1 cellular context compared by ENCODE assay signal in genomic region chr10:5291501-5292195, GRCh38.
TF ChIP-seq lines count a peak whose summit lies in the region.

No MANE protein-coding gene starts in this region.

TF ChIP-seq in K562, 482 proteins besides CTCF, POLR2A, EP300 and RAD21 (continued from another document):
- TF ChIP-seq ZNF717 (CRISPR knock-in tag; IDR thresholded peaks at IDR 0.05) (no peak), PCBP1 (IDR thresholded peaks at IDR 0.05; ENCODE audit: low read depth, low read length, poor library complexity, severe bottlenecking) (no peak), ATF1 (CRISPR knock-in tag; IDR thresholded peaks at IDR 0.05) (no peak), ATF1 (tag; IDR thresholded peaks at IDR 0.05) (peak; percentile 41; the same call in 1 of the 2 replicates), MGA (IDR thresholded peaks at IDR 0.05) (peak; percentile 23; the same call in 1 of the 2 replicates), ZKSCAN8 (CRISPR knock-in tag; IDR thresholded peaks at IDR 0.05) (peak; percentile 54; the same call in 1 of the 2 replicates), JUN (IDR thresholded peaks at IDR 0.05; ENCODE audit: borderline replicate concordance, low read depth, low read length) (peak; percentile 36; the same call in 1 of the 2 replicates), JUN (CRISPR knock-in tag; IDR thresholded peaks at IDR 0.05; ENCODE audit: borderline replicate concordance) (no peak), TCF3 (CRISPR knock-in tag; IDR thresholded peaks at IDR 0.05) (peak; percentile 44), TAF9B (IDR thresholded peaks at IDR 0.05; ENCODE audit: partially characterized antibody) (peak; percentile 21), RHOXF2B (CRISPR knock-in tag; conservative IDR thresholded peaks at IDR 0.05) (no peak), MAFF (IDR thresholded peaks at IDR 0.05; ENCODE audit: low read length) (peak; percentile 71; the same call in 1 of the 2 replicates), CREM (IDR thresholded peaks at IDR 0.05; ENCODE audit: low read depth) (peak; percentile 3; the same call in 1 of the 2 replicates), ZNF766 (CRISPR knock-in tag; conservative IDR thresholded peaks at IDR 0.05) (peak; percentile 25; the same call in 1 of the 2 replicates), ZNF3 (CRISPR knock-in tag; IDR thresholded peaks at IDR 0.05) (0 out of 2 replicates have a peak, but pooled peaks have one; percentile 57), TRIM24 (IDR thresholded peaks at IDR 0.05) (peak; percentile 85 to 87), BHLHE40 (IDR thresholded peaks at IDR 0.05; ENCODE audit: low read length) (peak; percentile 27; the same call in 1 of the 2 replicates), L3MBTL2 (IDR thresholded peaks at IDR 0.05) (peak; percentile 15; the same call in 1 of the 2 replicates), FOXM1 (IDR thresholded peaks at IDR 0.05; ENCODE audit: low read depth) (0 out of 2 replicates have a peak, but pooled peaks have one; percentile 42), FOXM1 (CRISPR knock-in tag; IDR thresholded peaks at IDR 0.05; ENCODE audit: low read depth) (no peak), CBFA2T3 (IDR thresholded peaks at IDR 0.05) (peak; percentile 59), DPF2 (IDR thresholded peaks at IDR 0.05) (peak; percentile 87), FIP1L1 (IDR thresholded peaks at IDR 0.05; ENCODE audit: low read depth, low read length, poor library complexity, severe bottlenecking) (no peak), ZNF146 (CRISPR knock-in tag; IDR thresholded peaks at IDR 0.05; ENCODE audit: unreplicated experiment) (no peak), MAFK (IDR thresholded peaks at IDR 0.05; ENCODE audit: low read length) (peak; percentile 81), C11orf30 (IDR thresholded peaks at IDR 0.05; ENCODE audit: low read depth) (peak; percentile 80), ILF3 (IDR thresholded peaks at IDR 0.05; ENCODE audit: borderline replicate concordance) (no peak), GTF2A2 (tag; IDR thresholded peaks at IDR 0.05) (peak; percentile 75; the same call in 1 of the 2 replicates), DIDO1 (tag; IDR thresholded peaks at IDR 0.05; ENCODE audit: low read depth) (peak; percentile 18; the same call in 1 of the 2 replicates)
